In the genomic region with DNA sequence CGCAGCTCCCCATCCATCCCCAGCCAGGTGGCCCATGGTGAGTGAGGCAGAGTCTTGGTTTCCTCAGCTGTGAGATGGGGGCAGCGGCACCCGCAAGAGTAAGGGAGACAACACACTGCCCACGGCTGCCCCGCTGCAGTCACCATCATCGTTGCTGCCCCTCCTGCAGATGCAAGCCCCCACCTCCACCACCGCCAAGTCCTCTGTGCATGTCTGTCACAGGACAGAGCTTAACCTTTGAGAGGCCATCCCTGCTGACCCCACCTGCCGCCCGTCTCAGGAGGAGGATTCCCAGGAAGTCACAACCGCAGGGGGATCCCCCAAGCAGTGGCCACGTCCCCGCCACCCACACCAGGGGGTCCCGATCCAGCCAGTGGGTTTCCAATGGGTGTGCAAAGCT, we compare ENCODE assay signal across 19 cellular contexts.
DNase-seq lines count a peak whose midpoint lies in the region; ATAC-seq and TF ChIP-seq lines count a peak whose summit lies in the region.
"Had no signal": no experiment of that assay in that cellular context is flagged by ENCODE, and none has a peak within 500 bp of the region (broad histone marks: within the 10 kb centered on the region; RNA-seq: fewer than 3 reads in every experiment).

No MANE protein-coding gene starts in this region.

- H3K27me3 ChIP-seq in H9 (ENCODE audit: insufficient read depth, low read length) = no peaks in the 10 kb centered on the region
- H3K27me3 ChIP-seq in WERI-Rb-1 (ENCODE audit: insufficient read depth, low read depth, severe bottlenecking) = no peaks in the 10 kb centered on the region
- no peaks in the 10 kb centered on the region for H3K27me3 ChIP-seq in liver (ENCODE audit: control insufficient read depth in 4 of 4, insufficient read depth in 4 of 4, low read length in 3 of 4)
- no peaks in the 10 kb centered on the region for H3K27me3 ChIP-seq in mesendoderm (ENCODE audit: insufficient read depth, low read length, poor library complexity)
- H3K27me3 ChIP-seq: MG63 had no signal

- no peak overlapping the region for H3K4ac ChIP-seq in H9 (ENCODE audit: low read depth, low read length)
- H3K4ac ChIP-seq in mesendoderm (ENCODE audit: low read depth, low read length) = no peak overlapping the region

- H2BK15ac ChIP-seq in H9 (ENCODE audit: low read depth, low read length) (no peak overlapping the region), mesendoderm (replicated peaks; ENCODE audit: low read depth) (no peak overlapping the region)

- H3K27ac Mint-ChIP-seq in H9 = peak overlapping the region in 2 of 3 experiments; percentile 18 to 44; a peak in 1 of 7 replicates
- peak overlapping the region; percentile 77 for H3K27ac Mint-ChIP-seq in progenitor cell of endocrine pancreas
- no peak overlapping the region for H3K27ac Mint-ChIP-seq in natural killer cell
- H3K27ac Mint-ChIP-seq: CD8-positive, alpha-beta T cell had no signal

- H3K36me3 ChIP-seq in WERI-Rb-1 (peaks cover 3% of the 10 kb centered on the region), liver (ENCODE audit: control insufficient read depth in 4 of 4, insufficient read depth in 3 of 4, low read depth in 1 of 4, low read length in 3 of 4) (no peaks in the 10 kb centered on the region), mesendoderm (ENCODE audit: control insufficient read depth, insufficient read depth, low read length) (no peaks in the 10 kb centered on the region)
- H3K36me3 ChIP-seq: MG63 had no signal

- intact Hi-C loops in natural killer cell (cut with micrococcal nuclease) = no loop called here

- H3K79me1 ChIP-seq in H9 (ENCODE audit: insufficient read depth, low read depth, low read length, poor library complexity, severe bottlenecking) (no peaks in the 10 kb centered on the region), mesendoderm (ENCODE audit: low read length) (peaks cover 14% of the 10 kb centered on the region)

- H3K9ac ChIP-seq in H9 (ENCODE audit: extremely low read depth, insufficient read length, low read length) (no peak overlapping the region), liver (ENCODE audit: low read depth in 1 of 2, low read length in 2 of 2) (no peak overlapping the region), mesendoderm (ENCODE audit: low read length) (no peak overlapping the region)

- H2AFZ ChIP-seq in H9 (ENCODE audit: low read length) = no peak overlapping the region

- H3K56ac ChIP-seq in H9 (ENCODE audit: insufficient read length, low read depth, low read length) (no peak overlapping the region), mesendoderm (ENCODE audit: low read length) (no peak overlapping the region)

- no peaks in the 10 kb centered on the region; the same call in 1 of the 2 replicates for H3K79me2 ChIP-seq in H9 (ENCODE audit: insufficient read depth, low read length)
- H3K79me2 ChIP-seq in mesendoderm (ENCODE audit: control insufficient read depth, insufficient read depth, low read length) = no peaks in the 10 kb centered on the region

- H3K4me1 ChIP-seq in H9 (ENCODE audit: insufficient read depth, low read length) (no peaks in the 10 kb centered on the region; the same call in 1 of the 2 replicates), liver (ENCODE audit: control insufficient read depth in 4 of 4, insufficient read depth in 4 of 4, low read length in 3 of 4) (peaks cover 32 to 85% (median 64%) of the 10 kb centered on the region in 4 donors), mesendoderm (ENCODE audit: control insufficient read depth, low read depth, low read length) (peaks cover 3% of the 10 kb centered on the region)

- H3K9me3 Mint-ChIP-seq in H9 (no peaks in the 10 kb centered on the region), progenitor cell of endocrine pancreas (ENCODE audit: low read depth) (no peaks in the 10 kb centered on the region), natural killer cell (no peaks in the 10 kb centered on the region)
- H3K9me3 Mint-ChIP-seq: CD8-positive, alpha-beta T cell had no signal

- no peak overlapping the region for H2AK5ac ChIP-seq in H9 (ENCODE audit: insufficient read length, low read length)
- no peak overlapping the region for H2AK5ac ChIP-seq in mesendoderm (ENCODE audit: low read length)

- H4K20me1 ChIP-seq in H9 (ENCODE audit: control insufficient read depth, insufficient read depth, insufficient read length) = no peaks in the 10 kb centered on the region

- H3K18ac ChIP-seq in H9 (ENCODE audit: insufficient read length, low read depth, low read length) (no peak overlapping the region), mesendoderm (ENCODE audit: low read length) (no peak overlapping the region)

- no peak overlapping the region for H3K14ac ChIP-seq in H9 (ENCODE audit: insufficient read depth, low read length)

- no peak for TF ChIP-seq RAD21 in liver (IDR thresholded peaks at IDR 0.05)

- no peaks in the 10 kb centered on the region for H3K23me2 ChIP-seq in H9 (ENCODE audit: insufficient read length, low read depth, low read length, poor library complexity, severe bottlenecking)

- no peak overlapping the region for H3K4me2 ChIP-seq in H9 (ENCODE audit: insufficient read depth, insufficient read length, low read length)
- H3K4me2 ChIP-seq in mesendoderm (ENCODE audit: low read length) = no peak overlapping the region

- H3K9me3 ChIP-seq in H9 (ENCODE audit: control insufficient read depth, low read depth, low read length) (no peaks in the 10 kb centered on the region), WERI-Rb-1 (ENCODE audit: severe bottlenecking) (no peaks in the 10 kb centered on the region), liver (ENCODE audit: control insufficient read depth in 4 of 4, low read length in 3 of 4) (no peaks in the 10 kb centered on the region)
- H3K9me3 ChIP-seq: MG63 had no signal

- H3K36me3 Mint-ChIP-seq in H9 (ENCODE audit: insufficient read depth in 1 of 3, low read depth in 3 of 3) = peaks cover 0 to 3% (median 2%) of the 10 kb centered on the region in 3 experiments; a peak in 2 of 7 replicates
- H3K36me3 Mint-ChIP-seq in progenitor cell of endocrine pancreas (ENCODE audit: insufficient read depth) = no peaks in the 10 kb centered on the region
- no peaks in the 10 kb centered on the region for H3K36me3 Mint-ChIP-seq in natural killer cell
- H3K36me3 Mint-ChIP-seq: CD8-positive, alpha-beta T cell had no signal

- H2BK120ac ChIP-seq in H9 (ENCODE audit: low read depth, low read length, poor library complexity, severe bottlenecking) = no peak overlapping the region
- no peak overlapping the region for H2BK120ac ChIP-seq in mesendoderm (ENCODE audit: low read depth, low read length)

- TF ChIP-seq CTCF in H9 (conservative IDR thresholded peaks at IDR 0.05) = no peak
- TF ChIP-seq CTCF in WERI-Rb-1 (IDR thresholded peaks at IDR 0.05; ENCODE audit: low read depth, low read length) = no peak
- no peak for TF ChIP-seq CTCF in liver (IDR thresholded peaks at IDR 0.05; ENCODE audit: low read depth, low read length, missing input control)
- no peak for TF ChIP-seq CTCF in progenitor cell of endocrine pancreas (IDR thresholded peaks at IDR 0.05; ENCODE audit: unreplicated experiment)
- no peak for TF ChIP-seq CTCF in natural killer cell (IDR thresholded peaks at IDR 0.05)

- WGBS in H9 (ENCODE audit: extremely low coverage, insufficient read length, low lambda C conversion rate) = no CpG with 5 or more reads among the region's 13 CpGs
- 95% methylated on average over 13 of the region's 13 CpGs for WGBS in liver
- no CpG with 5 or more reads among the region's 13 CpGs for WGBS in mesendoderm (ENCODE audit: extremely low coverage, insufficient coverage, low lambda C conversion rate)

- no peak overlapping the region for H4K8ac ChIP-seq in H9 (replicated peaks; ENCODE audit: insufficient read length, low read depth, low read length)
- H4K8ac ChIP-seq in mesendoderm (ENCODE audit: low read depth, low read length) = no peak overlapping the region

- H2BK5ac ChIP-seq in H9 (ENCODE audit: insufficient read length, low read length) = no peak overlapping the region
- H2BK5ac ChIP-seq in mesendoderm (ENCODE audit: low read length) = no peak overlapping the region

- H4K91ac ChIP-seq in H9 (ENCODE audit: insufficient read length, low read depth, low read length) = no peak overlapping the region

- DNase-seq in H9 (no peak), WERI-Rb-1 (no peak), progenitor cell of endocrine pancreas (ENCODE audit: low spot score, unreplicated experiment) (no peak), caudate nucleus (lab: John Stamatoyannopoulos, UW) (no peak), natural killer cell (no peak), mesendoderm (no peak)
- DNase-seq: AML-193, C1 segment of cervical spinal cord, MG63, NCI-H1417 treated with DMSO at 0.1 percent for 48 hours, NCI-H187, NCI-H446, NCI-H526, OCI-M1, Right ventricle myocardium superior had no signal

- no peaks in the 10 kb centered on the region for H3K27me3 Mint-ChIP-seq in H9 (ENCODE audit: low read depth)
- no peaks in the 10 kb centered on the region for H3K27me3 Mint-ChIP-seq in progenitor cell of endocrine pancreas
- H3K27me3 Mint-ChIP-seq in natural killer cell (ENCODE audit: low read depth in 2 of 2) = no peaks in the 10 kb centered on the region

- no peak overlapping the region for H3K4me3 ChIP-seq in WERI-Rb-1 (ENCODE audit: low read depth, low read length)
- no peak overlapping the region for H3K4me3 ChIP-seq in liver (ENCODE audit: low read depth in 1 of 3, low read length in 3 of 3)
- no peak overlapping the region for H3K4me3 ChIP-seq in mesendoderm (ENCODE audit: low read length)
- H3K4me3 ChIP-seq: K562, MG63 had no signal

- no peak overlapping the region for H2BK12ac ChIP-seq in H9 (ENCODE audit: insufficient read length, low read depth, low read length)

- H4K5ac ChIP-seq in H9 (ENCODE audit: insufficient read length, low read depth, low read length) (no peak overlapping the region), mesendoderm (ENCODE audit: low read length) (no peak overlapping the region)

- H3T11ph ChIP-seq in H9 (ENCODE audit: low read length) = no peak overlapping the region

- H3K4me1 Mint-ChIP-seq in H9 = peaks cover 52% of the 10 kb centered on the region in 2 experiments
- H3K4me1 Mint-ChIP-seq in progenitor cell of endocrine pancreas (ENCODE audit: low read depth) = peaks cover 41% of the 10 kb centered on the region
- no peaks in the 10 kb centered on the region for H3K4me1 Mint-ChIP-seq in natural killer cell

- no peak for ATAC-seq in natural killer cell
- ATAC-seq in GM19467 (IDR thresholded peaks at IDR 0.05; ENCODE audit: unreplicated experiment) = no peak
- ATAC-seq: CD8-positive, alpha-beta T cell; K562 had no signal

- H2BK20ac ChIP-seq in H9 (ENCODE audit: low read depth, low read length, poor library complexity, severe bottlenecking) = no peak overlapping the region

- no peak overlapping the region for H3K23ac ChIP-seq in H9 (ENCODE audit: insufficient read length, low read depth, low read length)
- no peak overlapping the region for H3K23ac ChIP-seq in mesendoderm (ENCODE audit: low read length)

- H3K4me3 Mint-ChIP-seq in H9 (no peak overlapping the region), progenitor cell of endocrine pancreas (ENCODE audit: low read depth) (no peak overlapping the region), natural killer cell (no peak overlapping the region)
- H3K4me3 Mint-ChIP-seq: CD8-positive, alpha-beta T cell had no signal

- H3K27ac ChIP-seq in H9 (ENCODE audit: insufficient read length, low read depth, low read length) (no peak overlapping the region), WERI-Rb-1 (peak overlapping the region; percentile 81), liver (ENCODE audit: low read depth in 1 of 2, low read length in 2 of 2) (peak overlapping the region; percentile 23 to 32), caudate nucleus (ENCODE audit: low read depth, low read length) (no peak overlapping the region), mesendoderm (ENCODE audit: low read depth, low read length) (no peak overlapping the region)

Comparison
In these comparisons a context has a peak if more than half of its experiments do, and no peak if none do; other contexts are left out.
1. H3K27ac ChIP-seq: peak in WERI-Rb-1 (single experiment) and liver (2 of 2); none in H9 (single experiment), caudate nucleus (single experiment) and mesendoderm (single experiment).
2. H3K27ac Mint-ChIP-seq: peak in H9 (2 of 3) and progenitor cell of endocrine pancreas (single experiment); none in natural killer cell (0 of 2).